13 cellular contexts compared by ENCODE assay signal in the genomic region with DNA sequence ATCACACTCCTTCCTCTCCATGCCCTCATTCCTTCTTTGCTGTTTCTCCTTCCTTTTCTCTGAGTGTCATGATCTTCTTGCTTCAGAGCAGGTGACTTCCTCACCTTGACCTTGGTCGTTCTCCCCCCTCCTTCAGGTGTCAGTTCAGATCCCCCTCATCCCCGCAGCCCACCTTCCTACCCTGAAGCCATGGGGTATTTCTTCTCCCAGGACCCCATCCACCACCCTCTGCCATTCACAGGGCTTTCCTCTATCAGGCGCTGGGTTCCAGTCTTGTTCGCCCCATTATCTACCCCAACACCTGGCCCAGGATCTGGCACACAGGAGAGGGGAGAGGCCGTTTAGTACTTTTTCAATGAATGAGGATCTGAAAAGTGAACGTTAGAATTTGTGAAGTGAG.
A peak's percentile ranks its signal among the peaks of the same experiment; 100 is the strongest.
DNase-seq lines count a peak whose midpoint lies in the region; ATAC-seq and TF ChIP-seq lines count a peak whose summit lies in the region.
"Had no signal": no experiment of that assay in that cellular context is flagged by ENCODE, and none has a peak within 500 bp of the region (broad histone marks: within the 10 kb centered on the region; RNA-seq: fewer than 3 reads in every experiment).

No MANE protein-coding gene starts in this region.

- H3K27ac Mint-ChIP-seq in type B pancreatic cell (no peak overlapping the region), WTC11 (no peak overlapping the region)
- H3K27ac Mint-ChIP-seq: CD8-positive, alpha-beta memory T cell; HFFc6 had no signal

- ATAC-seq in WTC11, result no peak
- ATAC-seq: A549 had no signal

- H3K4me1 Mint-ChIP-seq in type B pancreatic cell (ENCODE audit: unreplicated experiment) (no peaks in the 10 kb centered on the region), WTC11 (no peaks in the 10 kb centered on the region)
- H3K4me1 Mint-ChIP-seq: CD8-positive, alpha-beta memory T cell had no signal

- no peaks in the 10 kb centered on the region for H3K9me3 Mint-ChIP-seq in type B pancreatic cell
- H3K9me3 Mint-ChIP-seq in WTC11, result no peaks in the 10 kb centered on the region

- CTCF ChIA-PET in WTC11 (lab: Charles Lee), result no interaction called here

- H3K4me3 Mint-ChIP-seq in type B pancreatic cell (no peak overlapping the region), WTC11 (no peak overlapping the region)
- H3K4me3 Mint-ChIP-seq: CD8-positive, alpha-beta memory T cell; HFFc6 had no signal

- TF ChIP-seq CTCF in VCaP (conservative IDR thresholded peaks at IDR 0.05) (no peak), type B pancreatic cell (conservative IDR thresholded peaks at IDR 0.05) (no peak), foreskin fibroblast (IDR thresholded peaks at IDR 0.05; ENCODE audit: low read depth, low read length) (no peak), WTC11 (IDR thresholded peaks at IDR 0.05) (no peak)

- H3K27ac ChIP-seq in VCaP (peak overlapping the region; percentile 80), caudate nucleus (ENCODE audit: low read depth, low read length) (peak overlapping the region; percentile 83), layer of hippocampus (ENCODE audit: low read depth, low read length) (peak overlapping the region; percentile 17)
- H3K27ac ChIP-seq: A549 had no signal

- no peaks in the 10 kb centered on the region for H3K27me3 ChIP-seq in layer of hippocampus (ENCODE audit: control insufficient read depth, insufficient read depth, low read length)

- no peak overlapping the region for H3K4me3 ChIP-seq in foreskin fibroblast (ENCODE audit: low read depth in 1 of 2, low read length in 2 of 2)
- H3K4me3 ChIP-seq: A549 had no signal

- peaks cover 41% of the 10 kb centered on the region for H3K27me3 Mint-ChIP-seq in type B pancreatic cell
- peaks cover 2% of the 10 kb centered on the region; the same call in 1 of the 2 replicates for H3K27me3 Mint-ChIP-seq in WTC11 (ENCODE audit: low read depth)

- no peak for DNase-seq in caudate nucleus (lab: John Stamatoyannopoulos, UW)
- peak; percentile 53 for DNase-seq in type B pancreatic cell (ENCODE audit: extremely low spot score, unreplicated experiment)
- no peak for DNase-seq in stimulated activated CD4-positive, alpha-beta T cell treated with anti-CD3 and anti-CD28 coated beads, Interleukin-12 subunit alpha, Interleukin-12 subunit beta, amount 100 ng/mL, for 4 hours
- no peak for DNase-seq in foreskin fibroblast
- no peak for DNase-seq in WTC11 (ENCODE audit: low spot score)
- DNase-seq: CD8-positive, alpha-beta memory T cell; DND-41; GDM1; HCEC 1CT; HFFc6 had no signal

- POLR2A ChIA-PET in WTC11 (lab: Charles Lee), result no interaction called here

- H3K36me3 Mint-ChIP-seq in type B pancreatic cell, result no peaks in the 10 kb centered on the region
- no peaks in the 10 kb centered on the region for H3K36me3 Mint-ChIP-seq in WTC11
- H3K36me3 Mint-ChIP-seq: CD8-positive, alpha-beta memory T cell had no signal

TF ChIP-seq in WTC11, 78 proteins besides CTCF, POLR2A, EP300 and RAD21 (continues in another document):
- TF ChIP-seq, protein P1, sequence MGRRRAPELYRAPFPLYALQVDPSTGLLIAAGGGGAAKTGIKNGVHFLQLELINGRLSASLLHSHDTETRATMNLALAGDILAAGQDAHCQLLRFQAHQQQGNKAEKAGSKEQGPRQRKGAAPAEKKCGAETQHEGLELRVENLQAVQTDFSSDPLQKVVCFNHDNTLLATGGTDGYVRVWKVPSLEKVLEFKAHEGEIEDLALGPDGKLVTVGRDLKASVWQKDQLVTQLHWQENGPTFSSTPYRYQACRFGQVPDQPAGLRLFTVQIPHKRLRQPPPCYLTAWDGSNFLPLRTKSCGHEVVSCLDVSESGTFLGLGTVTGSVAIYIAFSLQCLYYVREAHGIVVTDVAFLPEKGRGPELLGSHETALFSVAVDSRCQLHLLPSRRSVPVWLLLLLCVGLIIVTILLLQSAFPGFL (CRISPR knock-in tag; IDR thresholded peaks at IDR 0.05; ENCODE audit: borderline replicate concordance), result no peak
- TF ChIP-seq, protein P2, sequence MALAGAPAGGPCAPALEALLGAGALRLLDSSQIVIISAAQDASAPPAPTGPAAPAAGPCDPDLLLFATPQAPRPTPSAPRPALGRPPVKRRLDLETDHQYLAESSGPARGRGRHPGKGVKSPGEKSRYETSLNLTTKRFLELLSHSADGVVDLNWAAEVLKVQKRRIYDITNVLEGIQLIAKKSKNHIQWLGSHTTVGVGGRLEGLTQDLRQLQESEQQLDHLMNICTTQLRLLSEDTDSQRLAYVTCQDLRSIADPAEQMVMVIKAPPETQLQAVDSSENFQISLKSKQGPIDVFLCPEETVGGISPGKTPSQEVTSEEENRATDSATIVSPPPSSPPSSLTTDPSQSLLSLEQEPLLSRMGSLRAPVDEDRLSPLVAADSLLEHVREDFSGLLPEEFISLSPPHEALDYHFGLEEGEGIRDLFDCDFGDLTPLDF (CRISPR knock-in tag; IDR thresholded peaks at IDR 0.05), result no peak
- TF ChIP-seq ZNF263 (CRISPR knock-in tag; IDR thresholded peaks at IDR 0.05; ENCODE audit: low read depth), result no peak
- no peak for TF ChIP-seq ZNF423 (CRISPR knock-in tag; IDR thresholded peaks at IDR 0.05)
- TF ChIP-seq, protein P3, sequence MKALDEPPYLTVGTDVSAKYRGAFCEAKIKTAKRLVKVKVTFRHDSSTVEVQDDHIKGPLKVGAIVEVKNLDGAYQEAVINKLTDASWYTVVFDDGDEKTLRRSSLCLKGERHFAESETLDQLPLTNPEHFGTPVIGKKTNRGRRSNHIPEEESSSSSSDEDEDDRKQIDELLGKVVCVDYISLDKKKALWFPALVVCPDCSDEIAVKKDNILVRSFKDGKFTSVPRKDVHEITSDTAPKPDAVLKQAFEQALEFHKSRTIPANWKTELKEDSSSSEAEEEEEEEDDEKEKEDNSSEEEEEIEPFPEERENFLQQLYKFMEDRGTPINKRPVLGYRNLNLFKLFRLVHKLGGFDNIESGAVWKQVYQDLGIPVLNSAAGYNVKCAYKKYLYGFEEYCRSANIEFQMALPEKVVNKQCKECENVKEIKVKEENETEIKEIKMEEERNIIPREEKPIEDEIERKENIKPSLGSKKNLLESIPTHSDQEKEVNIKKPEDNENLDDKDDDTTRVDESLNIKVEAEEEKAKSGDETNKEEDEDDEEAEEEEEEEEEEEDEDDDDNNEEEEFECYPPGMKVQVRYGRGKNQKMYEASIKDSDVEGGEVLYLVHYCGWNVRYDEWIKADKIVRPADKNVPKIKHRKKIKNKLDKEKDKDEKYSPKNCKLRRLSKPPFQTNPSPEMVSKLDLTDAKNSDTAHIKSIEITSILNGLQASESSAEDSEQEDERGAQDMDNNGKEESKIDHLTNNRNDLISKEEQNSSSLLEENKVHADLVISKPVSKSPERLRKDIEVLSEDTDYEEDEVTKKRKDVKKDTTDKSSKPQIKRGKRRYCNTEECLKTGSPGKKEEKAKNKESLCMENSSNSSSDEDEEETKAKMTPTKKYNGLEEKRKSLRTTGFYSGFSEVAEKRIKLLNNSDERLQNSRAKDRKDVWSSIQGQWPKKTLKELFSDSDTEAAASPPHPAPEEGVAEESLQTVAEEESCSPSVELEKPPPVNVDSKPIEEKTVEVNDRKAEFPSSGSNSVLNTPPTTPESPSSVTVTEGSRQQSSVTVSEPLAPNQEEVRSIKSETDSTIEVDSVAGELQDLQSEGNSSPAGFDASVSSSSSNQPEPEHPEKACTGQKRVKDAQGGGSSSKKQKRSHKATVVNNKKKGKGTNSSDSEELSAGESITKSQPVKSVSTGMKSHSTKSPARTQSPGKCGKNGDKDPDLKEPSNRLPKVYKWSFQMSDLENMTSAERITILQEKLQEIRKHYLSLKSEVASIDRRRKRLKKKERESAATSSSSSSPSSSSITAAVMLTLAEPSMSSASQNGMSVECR (CRISPR knock-in tag; IDR thresholded peaks at IDR 0.05; ENCODE audit: borderline replicate concordance), result no peak
- no peak for TF ChIP-seq ETV6 (CRISPR knock-in tag; IDR thresholded peaks at IDR 0.05)
- TF ChIP-seq, protein P4, sequence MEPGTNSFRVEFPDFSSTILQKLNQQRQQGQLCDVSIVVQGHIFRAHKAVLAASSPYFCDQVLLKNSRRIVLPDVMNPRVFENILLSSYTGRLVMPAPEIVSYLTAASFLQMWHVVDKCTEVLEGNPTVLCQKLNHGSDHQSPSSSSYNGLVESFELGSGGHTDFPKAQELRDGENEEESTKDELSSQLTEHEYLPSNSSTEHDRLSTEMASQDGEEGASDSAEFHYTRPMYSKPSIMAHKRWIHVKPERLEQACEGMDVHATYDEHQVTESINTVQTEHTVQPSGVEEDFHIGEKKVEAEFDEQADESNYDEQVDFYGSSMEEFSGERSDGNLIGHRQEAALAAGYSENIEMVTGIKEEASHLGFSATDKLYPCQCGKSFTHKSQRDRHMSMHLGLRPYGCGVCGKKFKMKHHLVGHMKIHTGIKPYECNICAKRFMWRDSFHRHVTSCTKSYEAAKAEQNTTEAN (CRISPR knock-in tag; IDR thresholded peaks at IDR 0.05), result no peak
- TF ChIP-seq, protein P5, sequence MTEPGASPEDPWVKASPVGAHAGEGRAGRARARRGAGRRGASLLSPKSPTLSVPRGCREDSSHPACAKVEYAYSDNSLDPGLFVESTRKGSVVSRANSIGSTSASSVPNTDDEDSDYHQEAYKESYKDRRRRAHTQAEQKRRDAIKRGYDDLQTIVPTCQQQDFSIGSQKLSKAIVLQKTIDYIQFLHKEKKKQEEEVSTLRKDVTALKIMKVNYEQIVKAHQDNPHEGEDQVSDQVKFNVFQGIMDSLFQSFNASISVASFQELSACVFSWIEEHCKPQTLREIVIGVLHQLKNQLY (CRISPR knock-in tag; IDR thresholded peaks at IDR 0.05), result no peak
- TF ChIP-seq ZNF317 (CRISPR knock-in tag; IDR thresholded peaks at IDR 0.05; ENCODE audit: borderline replicate concordance, low read depth), result no peak
- no peak for TF ChIP-seq TP53 (CRISPR knock-in tag; IDR thresholded peaks at IDR 0.05)
- TF ChIP-seq, protein P6, sequence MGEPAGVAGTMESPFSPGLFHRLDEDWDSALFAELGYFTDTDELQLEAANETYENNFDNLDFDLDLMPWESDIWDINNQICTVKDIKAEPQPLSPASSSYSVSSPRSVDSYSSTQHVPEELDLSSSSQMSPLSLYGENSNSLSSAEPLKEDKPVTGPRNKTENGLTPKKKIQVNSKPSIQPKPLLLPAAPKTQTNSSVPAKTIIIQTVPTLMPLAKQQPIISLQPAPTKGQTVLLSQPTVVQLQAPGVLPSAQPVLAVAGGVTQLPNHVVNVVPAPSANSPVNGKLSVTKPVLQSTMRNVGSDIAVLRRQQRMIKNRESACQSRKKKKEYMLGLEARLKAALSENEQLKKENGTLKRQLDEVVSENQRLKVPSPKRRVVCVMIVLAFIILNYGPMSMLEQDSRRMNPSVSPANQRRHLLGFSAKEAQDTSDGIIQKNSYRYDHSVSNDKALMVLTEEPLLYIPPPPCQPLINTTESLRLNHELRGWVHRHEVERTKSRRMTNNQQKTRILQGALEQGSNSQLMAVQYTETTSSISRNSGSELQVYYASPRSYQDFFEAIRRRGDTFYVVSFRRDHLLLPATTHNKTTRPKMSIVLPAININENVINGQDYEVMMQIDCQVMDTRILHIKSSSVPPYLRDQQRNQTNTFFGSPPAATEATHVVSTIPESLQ (CRISPR knock-in tag; IDR thresholded peaks at IDR 0.05), result no peak
- TF ChIP-seq ATF1 (CRISPR knock-in tag; IDR thresholded peaks at IDR 0.05), result no peak
- TF ChIP-seq RELA (CRISPR knock-in tag; IDR thresholded peaks at IDR 0.05; ENCODE audit: borderline replicate concordance), result no peak

Comparison
In these comparisons a context has a peak if more than half of its experiments do, and no peak if none do; other contexts are left out.
1. H3K27ac ChIP-seq: peak in every context shown above with its lines; median percentile 83 in caudate nucleus; 80 in VCaP; 17 in layer of hippocampus.